Comparison of ENCODE assay signal across 1 cellular context in the genomic region with DNA sequence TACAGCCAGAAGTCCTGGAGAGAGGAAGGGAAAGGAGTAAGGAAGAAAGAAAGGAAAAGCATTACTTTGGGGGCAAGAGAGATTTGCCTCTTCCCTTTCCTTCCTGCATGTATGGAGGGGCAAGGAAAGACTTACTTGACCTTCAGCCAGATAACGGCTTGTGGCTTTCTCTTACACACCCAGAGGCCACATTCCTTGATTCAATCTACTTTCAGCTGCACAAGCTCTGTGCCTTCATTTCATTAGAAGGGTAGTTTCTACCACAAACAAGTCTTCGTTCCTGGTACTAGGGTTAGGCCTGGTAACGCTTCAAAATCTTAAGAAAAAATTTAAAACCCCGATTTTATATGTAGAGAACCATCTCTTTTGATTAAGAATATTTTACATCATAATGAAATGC.
TF ChIP-seq lines count a peak whose summit lies in the region.

No MANE protein-coding gene starts in this region.

TF ChIP-seq in A549, 52 proteins besides CTCF, POLR2A, EP300 and RAD21 (continued from another document):
- TF ChIP-seq, protein P1, sequence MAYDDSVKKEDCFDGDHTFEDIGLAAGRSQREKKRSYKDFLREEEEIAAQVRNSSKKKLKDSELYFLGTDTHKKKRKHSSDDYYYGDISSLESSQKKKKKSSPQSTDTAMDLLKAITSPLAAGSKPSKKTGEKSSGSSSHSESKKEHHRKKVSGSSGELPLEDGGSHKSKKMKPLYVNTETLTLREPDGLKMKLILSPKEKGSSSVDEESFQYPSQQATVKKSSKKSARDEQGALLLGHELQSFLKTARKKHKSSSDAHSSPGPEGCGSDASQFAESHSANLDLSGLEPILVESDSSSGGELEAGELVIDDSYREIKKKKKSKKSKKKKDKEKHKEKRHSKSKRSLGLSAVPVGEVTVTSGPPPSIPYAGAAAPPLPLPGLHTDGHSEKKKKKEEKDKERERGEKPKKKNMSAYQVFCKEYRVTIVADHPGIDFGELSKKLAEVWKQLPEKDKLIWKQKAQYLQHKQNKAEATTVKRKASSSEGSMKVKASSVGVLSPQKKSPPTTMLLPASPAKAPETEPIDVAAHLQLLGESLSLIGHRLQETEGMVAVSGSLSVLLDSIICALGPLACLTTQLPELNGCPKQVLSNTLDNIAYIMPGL (CRISPR knock-in tag; IDR thresholded peaks at IDR 0.05; ENCODE audit: borderline replicate concordance) = no peak
